In the genomic region with DNA sequence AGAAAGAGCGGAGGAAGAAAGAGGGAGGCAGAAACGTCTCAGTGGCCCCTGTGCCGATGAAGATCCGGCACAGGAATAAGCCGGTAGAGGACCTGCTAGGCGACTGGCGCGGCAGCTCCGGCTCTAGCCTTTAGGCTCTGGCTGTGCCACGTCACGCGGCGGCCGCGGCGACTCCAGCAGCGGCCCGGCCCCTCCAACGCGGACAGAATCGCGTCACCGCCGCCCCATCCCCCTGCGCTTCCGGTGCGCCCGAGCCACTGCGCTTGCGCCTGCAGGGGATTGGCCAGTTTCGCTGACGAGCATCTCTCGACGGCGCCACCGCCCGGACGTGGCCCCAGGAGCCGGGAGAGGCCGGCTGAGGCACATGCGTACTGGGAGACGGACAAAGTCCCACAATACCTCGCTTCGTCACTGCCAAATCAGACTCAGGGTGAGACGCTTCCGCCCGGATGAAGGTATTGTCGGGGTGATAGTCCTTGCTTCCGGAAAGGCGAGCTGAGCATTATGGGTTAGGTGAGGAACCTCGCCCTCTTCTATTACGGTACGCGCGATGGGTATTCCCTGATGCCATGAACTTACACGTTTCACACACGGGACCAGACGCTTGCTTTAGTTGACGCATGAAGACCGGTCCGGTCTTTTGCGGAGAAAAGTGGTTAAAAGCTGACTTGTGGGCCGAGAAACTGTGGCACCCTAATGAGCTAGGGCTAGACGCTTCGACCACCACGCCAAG, we compare ENCODE assay signal across 8 cellular contexts. TPM values are rescaled to one million over a fixed set of nuclear protein-coding genes. Genes with fewer than 3 reads are reported as not detected.
A peak's percentile ranks its signal among the peaks of the same experiment; 100 is the strongest.
DNase-seq lines count a peak whose midpoint lies in the region; ATAC-seq and TF ChIP-seq lines count a peak whose summit lies in the region.

A gene (minus strand): TSS at position 105 of the 733 bp plus-strand sequence. CDS start 204 bp downstream, outside the sequence.

- H3K4me2 ChIP-seq in PC-3 (ENCODE audit: low read length), result peak within 1 kb of the TSS; percentile 97

- BruUV-seq in PC-3 (replicated peaks; lab: Mats Ljungman, UMichigan), result no TSS peak

- peaks cover 5% of the 10 kb centered on the region; the same call in 1 of the 2 replicates for H3K36me3 ChIP-seq in PC-3 (ENCODE audit: low read depth, low read length)

- POLR2A ChIA-PET in PC-3 (lab: Charles Lee; ENCODE audit: unreplicated experiment), result interaction anchor here (0.6 to 0.8 kb wide), 5 partner anchors 117 to 364 kb away, joined by 3 to 6 read pairs (median 4); a partner anchor contains a TSS

- H3K9ac ChIP-seq in PC-3 (ENCODE audit: low read length), result peak within 1 kb of the TSS; percentile 98

- intact Hi-C loops in PC-3 (cut with micrococcal nuclease), result loop anchor here (1.0 to 10.0 kb wide), 5 partner anchors 15 to 423 kb away; a partner anchor contains a TSS

- no peaks in the 10 kb centered on the region for H3F3A ChIP-seq in PC-3 (ENCODE audit: low read length, unreplicated experiment)

- H2AFZ ChIP-seq in PC-3 (ENCODE audit: low read length), result peak within 1 kb of the TSS; percentile 96

- peak; percentile 40; the same call in 1 of the 2 replicates for TF ChIP-seq EP300 in Ishikawa (IDR thresholded peaks at IDR 0.05; ENCODE audit: borderline replicate concordance)

- H3K27ac ChIP-seq in PC-3 (ENCODE audit: low read length), result peak within 1 kb of the TSS; percentile 93

- TF ChIP-seq CTCF in PC-3 (conservative IDR thresholded peaks at IDR 0.05; ENCODE audit: low read depth, low read length) (0 out of 2 replicates have a peak, but pooled peaks have one; percentile 24), epithelial cell of esophagus (IDR thresholded peaks at IDR 0.05; ENCODE audit: insufficient read depth, low read depth, low read length, missing control alignments) (peak; percentile 14)

- H3K4me3 ChIP-seq in PC-3 (ENCODE audit: low read length), result peak within 1 kb of the TSS; percentile 99
- H3K4me3 ChIP-seq in epithelial cell of esophagus (ENCODE audit: low read length), result peak within 1 kb of the TSS; percentile 100
- peak within 1 kb of the TSS; percentile 100 for H3K4me3 ChIP-seq in mononuclear cell (ENCODE audit: low read length)

- no peak for TF ChIP-seq RAD21 in Ishikawa (IDR thresholded peaks at IDR 0.05; ENCODE audit: low read depth)

- ATAC-seq in GM21576 (IDR thresholded peaks at IDR 0.05; ENCODE audit: unreplicated experiment) (peak; percentile 93), PC-3 (peak; percentile 87)

- no peaks in the 10 kb centered on the region for H3K9me3 ChIP-seq in PC-3 (ENCODE audit: low read length)
- H3K9me3 ChIP-seq in mononuclear cell (ENCODE audit: low read depth, low read length), result no peaks in the 10 kb centered on the region

- DNase-seq in DMS153 treated with DMSO at 0.1 percent for 48 hours (lab: John Stamatoyannopoulos, UW; ENCODE audit: unreplicated experiment), result peak; percentile 81
- DNase-seq in PC-3, result peak; percentile 99
- DNase-seq in activated T-cell treated with anti-CD3 and anti-CD28 coated beads for 48 hours (ENCODE audit: low read depth), result peak; percentile 100
- peak; percentile 100 for DNase-seq in epithelial cell of esophagus (ENCODE audit: low read depth)
- peak; percentile 97 to 99 for DNase-seq in stimulated activated CD8-positive, alpha-beta memory T cell treated with anti-CD3 and anti-CD28 coated beads, Interleukin-4, amount 100 ng/mL, for 1 hour (ENCODE audit: low read depth in 2 of 2, low spot score in 1 of 2)

- CTCF ChIA-PET in PC-3 (lab: Charles Lee), result interaction anchor here (0.5 to 0.6 kb wide), 2 partner anchors 292 to 710 kb away, joined by 3 to 5 read pairs; no protein-coding TSS in a partner anchor

- H3K4me1 ChIP-seq in PC-3 (ENCODE audit: insufficient read depth, low read length) (peaks cover 27% of the 10 kb centered on the region), mononuclear cell (ENCODE audit: insufficient read depth, low read length) (peaks cover 43% of the 10 kb centered on the region)

- peaks cover 59% of the 10 kb centered on the region for H3K79me2 ChIP-seq in PC-3 (ENCODE audit: low read length)

- H3K27me3 ChIP-seq in PC-3 (ENCODE audit: low read length) (no peaks in the 10 kb centered on the region), mononuclear cell (ENCODE audit: insufficient read depth, low read length) (no peaks in the 10 kb centered on the region)

- H4K20me1 ChIP-seq in PC-3 (ENCODE audit: low read length), result peaks cover 44% of the 10 kb centered on the region

- no peaks in the 10 kb centered on the region for H3K9me2 ChIP-seq in PC-3 (replicated peaks; ENCODE audit: low read length)

TF ChIP-seq in Ishikawa, 13 proteins besides CTCF, POLR2A, EP300 and RAD21:
- TF ChIP-seq YY1 (IDR thresholded peaks at IDR 0.05; ENCODE audit: low read depth) (peak; percentile 56), TCF12 (IDR thresholded peaks at IDR 0.05; ENCODE audit: low read depth) (no peak), TEAD4 (IDR thresholded peaks at IDR 0.05) (no peak), CREB1 (IDR thresholded peaks at IDR 0.05; ENCODE audit: low read depth) (peak; percentile 92), EGR1 (IDR thresholded peaks at IDR 0.05) (no peak; the same call in 1 of the 2 replicates), ZBTB7A (IDR thresholded peaks at IDR 0.05; ENCODE audit: low read depth) (no peak), NFIC (IDR thresholded peaks at IDR 0.05) (no peak), TAF1 (IDR thresholded peaks at IDR 0.05; ENCODE audit: low read depth) (peak; percentile 76), FOXM1 (IDR thresholded peaks at IDR 0.05; ENCODE audit: borderline replicate concordance, low read depth) (no peak), CEBPB (IDR thresholded peaks at IDR 0.05) (no peak)
- TF ChIP-seq, protein P1, sequence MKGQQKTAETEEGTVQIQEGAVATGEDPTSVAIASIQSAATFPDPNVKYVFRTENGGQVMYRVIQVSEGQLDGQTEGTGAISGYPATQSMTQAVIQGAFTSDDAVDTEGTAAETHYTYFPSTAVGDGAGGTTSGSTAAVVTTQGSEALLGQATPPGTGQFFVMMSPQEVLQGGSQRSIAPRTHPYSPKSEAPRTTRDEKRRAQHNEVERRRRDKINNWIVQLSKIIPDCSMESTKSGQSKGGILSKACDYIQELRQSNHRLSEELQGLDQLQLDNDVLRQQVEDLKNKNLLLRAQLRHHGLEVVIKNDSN (IDR thresholded peaks at IDR 0.05), result 0 out of 2 replicates have a peak, but pooled peaks have one; percentile 19
- TF ChIP-seq, protein P2, sequence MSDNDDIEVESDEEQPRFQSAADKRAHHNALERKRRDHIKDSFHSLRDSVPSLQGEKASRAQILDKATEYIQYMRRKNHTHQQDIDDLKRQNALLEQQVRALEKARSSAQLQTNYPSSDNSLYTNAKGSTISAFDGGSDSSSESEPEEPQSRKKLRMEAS (IDR thresholded peaks at IDR 0.05), result peak; percentile 85
- TF ChIP-seq, protein P3, sequence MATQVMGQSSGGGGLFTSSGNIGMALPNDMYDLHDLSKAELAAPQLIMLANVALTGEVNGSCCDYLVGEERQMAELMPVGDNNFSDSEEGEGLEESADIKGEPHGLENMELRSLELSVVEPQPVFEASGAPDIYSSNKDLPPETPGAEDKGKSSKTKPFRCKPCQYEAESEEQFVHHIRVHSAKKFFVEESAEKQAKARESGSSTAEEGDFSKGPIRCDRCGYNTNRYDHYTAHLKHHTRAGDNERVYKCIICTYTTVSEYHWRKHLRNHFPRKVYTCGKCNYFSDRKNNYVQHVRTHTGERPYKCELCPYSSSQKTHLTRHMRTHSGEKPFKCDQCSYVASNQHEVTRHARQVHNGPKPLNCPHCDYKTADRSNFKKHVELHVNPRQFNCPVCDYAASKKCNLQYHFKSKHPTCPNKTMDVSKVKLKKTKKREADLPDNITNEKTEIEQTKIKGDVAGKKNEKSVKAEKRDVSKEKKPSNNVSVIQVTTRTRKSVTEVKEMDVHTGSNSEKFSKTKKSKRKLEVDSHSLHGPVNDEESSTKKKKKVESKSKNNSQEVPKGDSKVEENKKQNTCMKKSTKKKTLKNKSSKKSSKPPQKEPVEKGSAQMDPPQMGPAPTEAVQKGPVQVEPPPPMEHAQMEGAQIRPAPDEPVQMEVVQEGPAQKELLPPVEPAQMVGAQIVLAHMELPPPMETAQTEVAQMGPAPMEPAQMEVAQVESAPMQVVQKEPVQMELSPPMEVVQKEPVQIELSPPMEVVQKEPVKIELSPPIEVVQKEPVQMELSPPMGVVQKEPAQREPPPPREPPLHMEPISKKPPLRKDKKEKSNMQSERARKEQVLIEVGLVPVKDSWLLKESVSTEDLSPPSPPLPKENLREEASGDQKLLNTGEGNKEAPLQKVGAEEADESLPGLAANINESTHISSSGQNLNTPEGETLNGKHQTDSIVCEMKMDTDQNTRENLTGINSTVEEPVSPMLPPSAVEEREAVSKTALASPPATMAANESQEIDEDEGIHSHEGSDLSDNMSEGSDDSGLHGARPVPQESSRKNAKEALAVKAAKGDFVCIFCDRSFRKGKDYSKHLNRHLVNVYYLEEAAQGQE (IDR thresholded peaks at IDR 0.05; ENCODE audit: low read depth), result no peak

RNA-seq across cellular contexts. Expression of the gene that starts here (rescaled TPM):
- 130 and 135 TPM in 2 replicates for total RNA-seq in PC-3 (2014; rRNA removed)
- 69.9 TPM for total RNA-seq in mononuclear cell

Comparison
In these comparisons a context has a peak if more than half of its experiments do, and no peak if none do; other contexts are left out.
1. Peak in every context shown above with its lines: DNase-seq, ATAC-seq, H3K4me3 ChIP-seq and H3K27ac ChIP-seq.